ENCODE assay signal across 8 cellular contexts in genomic region chr20:33299111-33299603, GRCh38. TPM values are rescaled to one million over a fixed set of nuclear protein-coding genes. Genes with fewer than 3 reads are reported as not detected.
DNase-seq lines count a peak whose midpoint lies in the region; ATAC-seq and TF ChIP-seq lines count a peak whose summit lies in the region.

No MANE protein-coding gene starts in this region.

- no peaks in the 10 kb centered on the region for H3K9me3 Mint-ChIP-seq in naive thymus-derived CD4-positive, alpha-beta T cell

- intact Hi-C loops in naive thymus-derived CD4-positive, alpha-beta T cell (cut with micrococcal nuclease): loop anchor here (1.0 to 10.0 kb wide), 6 partner anchors 146 to 625 kb away; no protein-coding TSS in a partner anchor

- H3K27me3 Mint-ChIP-seq in naive thymus-derived CD4-positive, alpha-beta T cell: peaks cover 4 to 19% (median 12%) of the 10 kb centered on the region in 5 donors

- POLR2A ChIA-PET in naive thymus-derived CD4-positive, alpha-beta T cell (lab: Charles Lee): no interaction called here

- CTCF ChIA-PET in naive thymus-derived CD4-positive, alpha-beta T cell (lab: Charles Lee): interaction anchor here (0.6 to 1.4 kb wide), 3 partner anchors 17 to 397 kb away, joined by 3 to 8 read pairs (median 3); no protein-coding TSS in a partner anchor

- no peaks in the 10 kb centered on the region for H3K4me1 ChIP-seq in BE2C
- no peaks in the 10 kb centered on the region for H3K4me1 ChIP-seq in HAP-1
- peaks cover 0 to 6% of the 10 kb centered on the region in 2 donors for H3K4me1 ChIP-seq in naive thymus-derived CD4-positive, alpha-beta T cell (ENCODE audit: control insufficient read depth in 2 of 2, insufficient read depth in 2 of 2, low read length in 2 of 2)

- H3K27ac Mint-ChIP-seq in naive thymus-derived CD4-positive, alpha-beta T cell: no peak overlapping the region

- H3K36me3 Mint-ChIP-seq in naive thymus-derived CD4-positive, alpha-beta T cell: no peaks in the 10 kb centered on the region

- DNase-seq in BE2C (peak; percentile 81), HAP-1 (ENCODE audit: low spot score in 2 of 2) (peak; percentile 40 to 86), NOMO-1 treated with DMSO at 0.1 percent for 48 hours (lab: John Stamatoyannopoulos, UW; ENCODE audit: unreplicated experiment) (peak; percentile 35), epithelial cell of proximal tubule (ENCODE audit: low read depth) (no peak)
- DNase-seq in activated CD8-positive, alpha-beta memory T cell treated with anti-CD3 and anti-CD28 coated beads, Interleukin-2, amount 50 U/mL, for 1 hour (ENCODE audit: extremely low read depth): peak; percentile 12
- DNase-seq in naive thymus-derived CD4-positive, alpha-beta T cell: peak; percentile 48 to 81 (median 70)
- peak; percentile 45 to 47 for DNase-seq in stimulated activated CD8-positive, alpha-beta memory T cell treated with anti-CD3 and anti-CD28 coated beads, Interleukin-7, amount 100 ng/mL, for 48 hours (ENCODE audit: extremely low read depth in 1 of 2, low read depth in 1 of 2)

- H3K27ac ChIP-seq in naive thymus-derived CD4-positive, alpha-beta T cell (ENCODE audit: low read depth, low read length): no peak overlapping the region

- H3K27me3 ChIP-seq in BE2C: peaks cover 30% of the 10 kb centered on the region
- H3K27me3 ChIP-seq in HAP-1 (ENCODE audit: low read depth): peaks cover 15% of the 10 kb centered on the region
- no peaks in the 10 kb centered on the region for H3K27me3 ChIP-seq in naive thymus-derived CD4-positive, alpha-beta T cell (ENCODE audit: control insufficient read depth in 2 of 2, insufficient read depth in 2 of 2, low read length in 2 of 2)

- peaks cover 0 to 3% (median 0%) of the 10 kb centered on the region in 7 donors for H3K4me1 Mint-ChIP-seq in naive thymus-derived CD4-positive, alpha-beta T cell

- in situ Hi-C loops in HAP-1 (cut with MboI; ENCODE audit: low sequenced_read_pairs): no loop called here

- no peaks in the 10 kb centered on the region for H3K36me3 ChIP-seq in BE2C
- no peaks in the 10 kb centered on the region for H3K36me3 ChIP-seq in HAP-1 (replicated peaks)
- H3K36me3 ChIP-seq in naive thymus-derived CD4-positive, alpha-beta T cell (ENCODE audit: control insufficient read depth in 2 of 3, insufficient read depth in 3 of 3, low read length in 3 of 3): no peaks in the 10 kb centered on the region

- H3K4me3 Mint-ChIP-seq in naive thymus-derived CD4-positive, alpha-beta T cell: peak overlapping the region in 1 of 10 donors; percentile 8

- TF ChIP-seq CTCF in BE2C (IDR thresholded peaks at IDR 0.05; ENCODE audit: low read depth, low read length): peak; percentile 96
- TF ChIP-seq CTCF in epithelial cell of proximal tubule (conservative IDR thresholded peaks at IDR 0.05; ENCODE audit: low read depth, low read length): peak; percentile 83

- H3K4me3 ChIP-seq in BE2C (ENCODE audit: low read depth, low read length) (peak overlapping the region; percentile 30; the same call in 1 of the 2 replicates), HAP-1 (no peak overlapping the region), epithelial cell of proximal tubule (ENCODE audit: low read depth, low read length) (no peak overlapping the region)
- H3K4me3 ChIP-seq in naive thymus-derived CD4-positive, alpha-beta T cell (ENCODE audit: low read length): no peak overlapping the region

- peak; percentile 87 for ATAC-seq in naive thymus-derived CD4-positive, alpha-beta T cell
- no peak for ATAC-seq in HG03139 (IDR thresholded peaks at IDR 0.05; ENCODE audit: unreplicated experiment)

- no peaks in the 10 kb centered on the region for H3K9me3 ChIP-seq in BE2C
- no peaks in the 10 kb centered on the region for H3K9me3 ChIP-seq in HAP-1
- no peaks in the 10 kb centered on the region for H3K9me3 ChIP-seq in naive thymus-derived CD4-positive, alpha-beta T cell (ENCODE audit: control insufficient read depth in 2 of 3, low read length in 3 of 3)

RNA-seq across cellular contexts. Expression of gene BPIFB1, which starts 16.1 kb away (rescaled TPM):
- 0.23 TPM for polyA plus RNA-seq in BE2C (2012; ENCODE audit: insufficient read depth, insufficient read length, low read depth)
- not detected in 2 replicates for total RNA-seq in epithelial cell of proximal tubule
- not detected for total RNA-seq in naive thymus-derived CD4-positive, alpha-beta T cell
- polyA plus RNA-seq in naive thymus-derived CD4-positive, alpha-beta T cell: not detected
